ENCODE assay signal across 8 cellular contexts in genomic region chr19:19552811-19553210, GRCh38. TPM values are rescaled to one million over a fixed set of nuclear protein-coding genes. Genes with fewer than 3 reads are reported as not detected.
DNase-seq lines count a peak whose midpoint lies in the region; ATAC-seq, FAIRE-seq and TF ChIP-seq lines count a peak whose summit lies in the region.

No MANE protein-coding gene starts in this region.

- no peak for TF ChIP-seq POLR2A in GM12892 (IDR thresholded peaks at IDR 0.05; ENCODE audit: low read depth, low read length)

- peak; percentile 46 for FAIRE-seq in GM12892 (lab: Jason Lieb, UNC)

- peak; percentile 73 for DNase-seq in AG08395 (ENCODE audit: low spot score)
- DNase-seq in GM12892 (ENCODE audit: insufficient read length), result peak; percentile 76
- peak; percentile 80 for DNase-seq in islet precursor cell
- DNase-seq in NOMO-1 (lab: John Stamatoyannopoulos, UW; ENCODE audit: unreplicated experiment in 2 of 2), result no peak
- DNase-seq in NCI-H1048 (lab: John Stamatoyannopoulos, UW), result no peak
- no peak for DNase-seq in NCI-H187 treated with DMSO at 0.1 percent for 48 hours (lab: John Stamatoyannopoulos, UW)

- TF ChIP-seq CTCF in VCaP (conservative IDR thresholded peaks at IDR 0.05), result peak; percentile 38; the same call in 1 of the 2 replicates

- no peak overlapping the region for H3K27ac ChIP-seq in VCaP

- no peak for ATAC-seq in HG03097 (IDR thresholded peaks at IDR 0.05; ENCODE audit: low FRiP score, unreplicated experiment)

RNA-seq across cellular contexts. Expression of gene CILP2, which starts 14.7 kb away (rescaled TPM):
- polyA plus RNA-seq in GM12892 (2012; ENCODE audit: missing spikeins), result 0.08 TPM

RNA-seq across cellular contexts. Expression of gene YJEFN3, which starts 24.1 kb away (rescaled TPM):
- polyA plus RNA-seq in GM12892 (2012; ENCODE audit: missing spikeins), result 5.1 TPM

RNA-seq across cellular contexts. Expression of gene NDUFA13, which starts 36.8 kb away (rescaled TPM):
- polyA plus RNA-seq in GM12892 (2012; ENCODE audit: missing spikeins), result 311 TPM

RNA-seq across cellular contexts. Expression of gene TSSK6, which starts 37.5 kb away (rescaled TPM):
- 0.45 TPM for polyA plus RNA-seq in GM12892 (2012; ENCODE audit: missing spikeins)

Comparison
In these comparisons a context has a peak if more than half of its experiments do, and no peak if none do; other contexts are left out.
1. DNase-seq: peak in AG08395 (single experiment), GM12892 (single experiment) and islet precursor cell (single experiment); none in NOMO-1 (0 of 2), NCI-H1048 (single experiment) and NCI-H187 treated with DMSO at 0.1 percent for 48 hours (single experiment).